12 cellular contexts compared by ENCODE assay signal in genomic region chr15:43218908-43219706, GRCh38. TPM values are rescaled to one million over a fixed set of nuclear protein-coding genes. Genes with fewer than 3 reads are reported as not detected.
DNase-seq lines count a peak whose midpoint lies in the region; ATAC-seq and TF ChIP-seq lines count a peak whose summit lies in the region.
"Had no signal": no experiment of that assay in that cellular context is flagged by ENCODE, and none has a peak within 500 bp of the region (broad histone marks: within the 10 kb centered on the region; RNA-seq: fewer than 3 reads in every experiment).

No MANE protein-coding gene starts in this region.

- POLR2A ChIA-PET in RWPE1 (lab: Yijun Ruan, JAX; ENCODE audit: low non-redundant PET), result no interaction called here

- no peaks in the 10 kb centered on the region for H3K9me3 ChIP-seq in upper lobe of right lung
- H3K9me3 ChIP-seq: body of pancreas had no signal

- no peaks in the 10 kb centered on the region for H3K4me1 ChIP-seq in upper lobe of right lung
- H3K4me1 ChIP-seq: body of pancreas had no signal

- no peak overlapping the region for H3K4me3 Mint-ChIP-seq in stimulated activated naive CD8-positive, alpha-beta T cell treated with anti-CD3 and anti-CD28 coated beads, Interleukin-15, amount 100 ng/mL, for 72 hours

- intact Hi-C loops in upper lobe of right lung (cut with DNase I), result no loop called here

- H3K27ac Mint-ChIP-seq in stimulated activated naive CD8-positive, alpha-beta T cell treated with anti-CD3 and anti-CD28 coated beads, Interleukin-15, amount 100 ng/mL, for 72 hours, result no peak overlapping the region

- no peak overlapping the region for H3K4me3 ChIP-seq in fibroblast of mammary gland (ENCODE audit: control insufficient read depth, low read depth, low read length)
- H3K4me3 ChIP-seq in upper lobe of right lung, result no peak overlapping the region
- H3K4me3 ChIP-seq: body of pancreas, lung had no signal

- no peaks in the 10 kb centered on the region for H3K27me3 ChIP-seq in upper lobe of right lung
- H3K27me3 ChIP-seq: body of pancreas had no signal

- ATAC-seq in stimulated activated naive CD8-positive, alpha-beta T cell treated with anti-CD3 and anti-CD28 coated beads, Interleukin-15, Interleukin-2, amounts not matched to agents 100 U/mL and 50 U/mL, for 24 hours, result no peak
- ATAC-seq in stimulated activated naive CD8-positive, alpha-beta T cell treated with anti-CD3 and anti-CD28 coated beads, Interleukin-15, amount 100 ng/mL, for 72 hours, result no peak
- no peak for ATAC-seq in upper lobe of right lung
- ATAC-seq: body of pancreas had no signal

- H3K9me3 Mint-ChIP-seq in stimulated activated naive CD8-positive, alpha-beta T cell treated with anti-CD3 and anti-CD28 coated beads, Interleukin-15, amount 100 ng/mL, for 72 hours, result peaks cover 0 to 7% of the 10 kb centered on the region in 2 donors

- CTCF ChIA-PET in RWPE1 (lab: Yijun Ruan, JAX), result interaction anchor here (0.6 to 2.2 kb wide), 6 partner anchors 10 to 872 kb away, joined by 3 to 7 read pairs (median 5); no protein-coding TSS in a partner anchor

- H3K4me1 Mint-ChIP-seq in stimulated activated naive CD8-positive, alpha-beta T cell treated with anti-CD3 and anti-CD28 coated beads, Interleukin-15, amount 100 ng/mL, for 72 hours, result no peaks in the 10 kb centered on the region

- H3K27ac ChIP-seq in RWPE1 (peak overlapping the region; percentile 82), upper lobe of right lung (no peak overlapping the region)
- H3K27ac ChIP-seq: body of pancreas had no signal

- H3K36me3 ChIP-seq in upper lobe of right lung, result no peaks in the 10 kb centered on the region

- TF ChIP-seq CTCF in RWPE1 (conservative IDR thresholded peaks at IDR 0.05; ENCODE audit: low read depth) (no peak; the same call in 1 of the 2 replicates), fibroblast of mammary gland (conservative IDR thresholded peaks at IDR 0.05; ENCODE audit: control insufficient read depth, insufficient read depth, low read depth, low read length) (peak; percentile 21), upper lobe of right lung (IDR thresholded peaks at IDR 0.05) (peak; percentile 7)

- H3K27me3 Mint-ChIP-seq in stimulated activated naive CD8-positive, alpha-beta T cell treated with anti-CD3 and anti-CD28 coated beads, Interleukin-15, amount 100 ng/mL, for 72 hours, result peaks cover 27% of the 10 kb centered on the region

- peak; percentile 19 for DNase-seq in stimulated activated naive CD8-positive, alpha-beta T cell treated with anti-CD3 and anti-CD28 coated beads, Interleukin-15, Interleukin-2, amounts not matched to agents 100 U/mL and 50 U/mL, for 24 hours
- no peak for DNase-seq in stimulated activated naive CD8-positive, alpha-beta T cell treated with anti-CD3 and anti-CD28 coated beads, Interleukin-15, amount 100 ng/mL, for 72 hours
- DNase-seq in RWPE1 (ENCODE audit: low spot score), result peak; percentile 92
- peak; percentile 19 for DNase-seq in fibroblast of mammary gland (ENCODE audit: low read depth)
- no peak for DNase-seq in upper lobe of right lung
- no peak for DNase-seq in GM19240 (ENCODE audit: insufficient read length, low spot score)
- no peak for DNase-seq in SK-N-DZ (ENCODE audit: low spot score)
- no peak for DNase-seq in GF-D8 (lab: John Stamatoyannopoulos, UW)
- DNase-seq: body of pancreas; stimulated activated CD4-positive, alpha-beta T cell treated with anti-CD3 and anti-CD28 coated beads, Interleukin-4, amount 100 ng/mL, for 4 hours had no signal

RNA-seq across cellular contexts. Expression of gene EPB42, which starts 1.7 kb away (rescaled TPM):
- total RNA-seq in upper lobe of right lung, result not detected
- not detected in 2 replicates for polyA plus RNA-seq in SK-N-DZ (2014; cell fraction: cytosol; rRNA removed)
- polyA plus RNA-seq in SK-N-DZ (2014; cell fraction: nucleus; rRNA removed), result not detected in 2 replicates
- total RNA-seq: body of pancreas, G401 had no signal

RNA-seq across cellular contexts. Expression of gene CCNDBP1, which starts 33.9 kb away (rescaled TPM):
- total RNA-seq in upper lobe of right lung, result 57.9 TPM
- polyA plus RNA-seq in SK-N-DZ (2014; cell fraction: cytosol; rRNA removed), result 61.2 and 63.4 TPM in 2 replicates
- 80.5 and 81.7 TPM in 2 replicates for polyA plus RNA-seq in SK-N-DZ (2014; cell fraction: nucleus; rRNA removed)

RNA-seq across cellular contexts. Expression of gene TGM5, which starts 47.6 kb away (rescaled TPM):
- not detected for total RNA-seq in upper lobe of right lung
- polyA plus RNA-seq in SK-N-DZ (2014; cell fraction: cytosol; rRNA removed), result not detected in 2 replicates
- not detected in 2 replicates for polyA plus RNA-seq in SK-N-DZ (2014; cell fraction: nucleus; rRNA removed)
- total RNA-seq: body of pancreas, G401 had no signal
- polyA plus RNA-seq: lung had no signal

Comparison
In these comparisons a context has a peak if more than half of its experiments do, and no peak if none do; other contexts are left out.
1. DNase-seq: peak in stimulated activated naive CD8-positive, alpha-beta T cell treated with anti-CD3 and anti-CD28 coated beads, Interleukin-15, Interleukin-2, amounts not matched to agents 100 U/mL and 50 U/mL, for 24 hours (single experiment), RWPE1 (single experiment) and fibroblast of mammary gland (single experiment); none in stimulated activated naive CD8-positive, alpha-beta T cell treated with anti-CD3 and anti-CD28 coated beads, Interleukin-15, amount 100 ng/mL, for 72 hours (0 of 2), upper lobe of right lung (single experiment), GM19240 (single experiment), SK-N-DZ (single experiment) and GF-D8 (single experiment).